In genomic region chr17:77737442-77738265, GRCh38 we compare ENCODE assay signal across 1 cellular context.
TF ChIP-seq lines count a peak whose summit lies in the region.

No MANE protein-coding gene starts in this region.

TF ChIP-seq in GM23338, 12 proteins besides CTCF, POLR2A, EP300 and RAD21 (continued from another document):
- TF ChIP-seq ZNF462 (CRISPR knock-in tag; IDR thresholded peaks at IDR 0.05): no peak
